In the genomic region with DNA sequence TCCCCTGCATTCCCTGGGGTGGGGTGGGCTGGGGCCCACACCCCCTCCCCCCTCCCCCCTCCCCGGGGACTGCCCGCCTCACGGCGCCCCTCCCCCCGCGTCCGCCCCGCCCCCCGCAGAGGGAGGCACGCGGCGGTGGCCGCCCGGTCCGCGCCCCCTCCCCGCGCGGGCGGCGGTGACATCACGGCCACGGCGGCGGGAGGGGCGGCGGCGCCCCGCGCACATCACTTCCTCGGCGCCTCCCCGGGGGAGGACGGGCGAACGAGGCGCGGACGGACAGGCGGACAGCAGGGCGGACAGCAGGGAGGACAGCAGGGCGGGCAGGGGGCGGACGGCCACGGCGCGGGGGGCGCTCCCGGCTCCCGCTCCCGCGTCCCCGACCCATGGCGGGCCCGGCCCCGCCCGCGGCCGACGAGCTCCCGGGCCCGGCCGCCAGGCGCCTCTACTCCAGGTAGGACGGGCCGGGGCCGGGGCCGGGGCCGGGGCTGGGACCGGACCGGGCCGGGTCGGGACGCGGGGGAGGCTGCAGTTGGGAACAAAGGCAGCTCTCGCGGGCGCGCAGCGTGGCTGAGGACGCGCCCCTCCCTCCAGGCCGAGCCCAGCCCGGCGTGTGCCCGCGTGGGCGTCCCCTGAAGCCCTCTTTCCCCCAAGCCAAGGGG, we compare ENCODE assay signal across 8 cellular contexts. TPM values are rescaled to one million over a fixed set of nuclear protein-coding genes. Genes with fewer than 3 reads are reported as not detected.
DNase-seq lines count a peak whose midpoint lies in the region; ATAC-seq and TF ChIP-seq lines count a peak whose summit lies in the region.

A gene with protein sequence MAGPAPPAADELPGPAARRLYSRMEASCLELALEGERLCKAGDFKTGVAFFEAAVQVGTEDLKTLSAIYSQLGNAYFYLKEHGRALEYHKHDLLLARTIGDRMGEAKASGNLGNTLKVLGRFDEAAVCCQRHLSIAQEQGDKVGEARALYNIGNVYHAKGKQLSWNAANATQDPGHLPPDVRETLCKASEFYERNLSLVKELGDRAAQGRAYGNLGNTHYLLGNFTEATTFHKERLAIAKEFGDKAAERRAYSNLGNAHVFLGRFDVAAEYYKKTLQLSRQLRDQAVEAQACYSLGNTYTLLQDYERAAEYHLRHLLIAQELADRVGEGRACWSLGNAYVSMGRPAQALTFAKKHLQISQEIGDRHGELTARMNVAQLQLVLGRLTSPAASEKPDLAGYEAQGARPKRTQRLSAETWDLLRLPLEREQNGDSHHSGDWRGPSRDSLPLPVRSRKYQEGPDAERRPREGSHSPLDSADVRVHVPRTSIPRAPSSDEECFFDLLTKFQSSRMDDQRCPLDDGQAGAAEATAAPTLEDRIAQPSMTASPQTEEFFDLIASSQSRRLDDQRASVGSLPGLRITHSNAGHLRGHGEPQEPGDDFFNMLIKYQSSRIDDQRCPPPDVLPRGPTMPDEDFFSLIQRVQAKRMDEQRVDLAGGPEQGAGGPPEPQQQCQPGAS (plus strand): TSS at position 227 of the 659 bp plus-strand sequence. CDS start 157 bp downstream, at position 384.

- H3K27ac ChIP-seq in C4-2B (peak within 1 kb of the TSS; percentile 73), mucosa of rectum (ENCODE audit: low read depth in 2 of 2, low read length in 2 of 2) (peak within 1 kb of the TSS; percentile 15 to 70), temporal lobe (ENCODE audit: low read depth, low read length) (peak within 1 kb of the TSS; percentile 55)

- H3K4me3 ChIP-seq in LNCaP clone FGC (ENCODE audit: low read depth, low read length) (peak within 1 kb of the TSS; percentile 68), mucosa of rectum (ENCODE audit: low read length in 2 of 2) (peak within 1 kb of the TSS; percentile 30 to 57)

- H3K4me1 Mint-ChIP-seq in activated T-cell treated with anti-CD3 and anti-CD28 coated beads, Interleukin-2, amount 50 U/mL, for 24 hours (ENCODE audit: low read depth) = peaks cover 8% of the 10 kb centered on the region

- H3K9me3 Mint-ChIP-seq in activated T-cell treated with anti-CD3 and anti-CD28 coated beads, Interleukin-2, amount 50 U/mL, for 24 hours = no peaks in the 10 kb centered on the region

- H3K4me1 ChIP-seq in mucosa of rectum (ENCODE audit: control insufficient read depth in 2 of 2, insufficient read depth in 2 of 2, low read length in 2 of 2) = peaks cover 6 to 11% of the 10 kb centered on the region in 2 donors

- TF ChIP-seq CTCF in C4-2B (conservative IDR thresholded peaks at IDR 0.05) (no peak), LNCaP clone FGC (IDR thresholded peaks at IDR 0.05; ENCODE audit: control insufficient read depth, extremely low read depth, insufficient read depth) (no peak)

- ATAC-seq in esophagus mucosa (peak; percentile 9), HG02884 (IDR thresholded peaks at IDR 0.05; ENCODE audit: unreplicated experiment) (no peak)

- H3K27me3 Mint-ChIP-seq in activated T-cell treated with anti-CD3 and anti-CD28 coated beads, Interleukin-2, amount 50 U/mL, for 24 hours = no peaks in the 10 kb centered on the region

- no peaks in the 10 kb centered on the region for H3K36me3 Mint-ChIP-seq in activated T-cell treated with anti-CD3 and anti-CD28 coated beads, Interleukin-2, amount 50 U/mL, for 24 hours (ENCODE audit: low read depth)

- no peaks in the 10 kb centered on the region for H3K36me3 ChIP-seq in mucosa of rectum (ENCODE audit: control insufficient read depth in 2 of 2, insufficient read depth in 2 of 2, low read length in 2 of 2)

- peak within 1 kb of the TSS; percentile 65 for H3K4me3 Mint-ChIP-seq in activated T-cell treated with anti-CD3 and anti-CD28 coated beads, Interleukin-2, amount 50 U/mL, for 24 hours

- H3K9ac ChIP-seq in mucosa of rectum (ENCODE audit: low read depth in 1 of 2, low read length in 2 of 2) = peak within 1 kb of the TSS; percentile 14 to 34

- no peaks in the 10 kb centered on the region for H3K9me3 ChIP-seq in mucosa of rectum (ENCODE audit: control insufficient read depth in 2 of 2, low read length in 2 of 2)

- no peak for DNase-seq in LNCaP clone FGC (ENCODE audit: low read depth)
- DNase-seq in activated T-cell treated with anti-CD3 and anti-CD28 coated beads, Interleukin-2, amount 50 U/mL, for 24 hours = peak; percentile 64
- no peak for DNase-seq in DMS79 (lab: John Stamatoyannopoulos, UW)

- peak within 1 kb of the TSS; percentile 29 for H3K27ac Mint-ChIP-seq in activated T-cell treated with anti-CD3 and anti-CD28 coated beads, Interleukin-2, amount 50 U/mL, for 24 hours

- peaks cover 4 to 19% of the 10 kb centered on the region in 2 donors for H3K27me3 ChIP-seq in mucosa of rectum (ENCODE audit: control insufficient read depth in 2 of 2, insufficient read depth in 2 of 2, low read length in 2 of 2)

RNA-seq across cellular contexts. Expression of the gene that starts here (rescaled TPM):
- total RNA-seq in esophagus mucosa (1.2 TPM), temporal lobe (49.7 TPM)

Comparison
In these comparisons a context has a peak if more than half of its experiments do, and no peak if none do; other contexts are left out.
1. RNA of the gene that starts here (total RNA-seq): 49.7 TPM in temporal lobe (single experiment); 1.2 TPM in esophagus mucosa (single experiment); every median in the first group is over 10 times any median in the second.
2. Peak in every context shown above with its lines, with median percentiles within 50 percentile points of each other: H3K27ac ChIP-seq.